Comparison of ENCODE assay signal across 18 cellular contexts in the genomic region with DNA sequence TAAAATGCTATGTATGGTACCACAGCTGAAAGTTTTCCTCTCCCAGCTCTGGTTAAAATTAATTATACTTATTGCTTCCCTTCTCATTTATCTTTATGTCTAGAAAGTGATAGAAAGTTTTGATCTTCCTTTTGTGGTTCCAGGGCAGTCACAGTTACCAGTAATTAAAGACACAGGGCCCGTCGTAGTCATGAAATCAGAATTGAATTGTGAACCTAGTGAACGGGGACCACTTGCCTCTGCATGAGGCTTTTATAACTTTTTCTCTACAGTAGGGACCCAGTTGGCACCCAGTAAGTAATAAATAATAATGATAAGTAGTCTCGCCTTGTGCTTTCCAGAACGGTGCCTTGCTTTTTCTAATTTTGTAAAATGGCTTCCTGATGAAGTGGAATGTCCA.
DNase-seq lines count a peak whose midpoint lies in the region; ATAC-seq and TF ChIP-seq lines count a peak whose summit lies in the region.
"Had no signal": no experiment of that assay in that cellular context is flagged by ENCODE, and none has a peak within 500 bp of the region (broad histone marks: within the 10 kb centered on the region; RNA-seq: fewer than 3 reads in every experiment).

No MANE protein-coding gene starts in this region.

- no peak overlapping the region for H3K27ac ChIP-seq in osteoblast (ENCODE audit: low read depth, low read length)

- H3K4me2 ChIP-seq in osteoblast (ENCODE audit: insufficient read depth, low read length), result no peak overlapping the region

- H3K4me1 ChIP-seq in osteoblast (ENCODE audit: insufficient read depth, low read length), result no peaks in the 10 kb centered on the region

- peaks cover 95% of the 10 kb centered on the region for H3K4me1 Mint-ChIP-seq in activated T-cell treated with anti-CD3 and anti-CD28 coated beads, Interleukin-2, amount 50 U/mL, for 72 hours (ENCODE audit: low read depth)
- H3K4me1 Mint-ChIP-seq in T-helper 2 cell treated with Interferon-gamma antibody and Interleukin-4, amounts not matched to agents 5 μg/mL and 100 μg/mL, for 36 hours (ENCODE audit: low read depth), result peaks cover 69% of the 10 kb centered on the region
- peaks cover 30% of the 10 kb centered on the region for H3K4me1 Mint-ChIP-seq in activated T-helper 17 cell treated with anti-CD3 and anti-CD28 coated beads, Interleukin-2, amount 50 U/mL, for 72 hours

- H3K79me2 ChIP-seq in osteoblast (ENCODE audit: insufficient read depth, low read length), result no peaks in the 10 kb centered on the region

- H3K9me3 Mint-ChIP-seq in activated T-cell treated with anti-CD3 and anti-CD28 coated beads, Interleukin-2, amount 50 U/mL, for 72 hours, result peaks cover 1 to 10% of the 10 kb centered on the region in 2 donors
- peaks cover 11% of the 10 kb centered on the region for H3K9me3 Mint-ChIP-seq in T-helper 2 cell treated with Interferon-gamma antibody and Interleukin-4, amounts not matched to agents 5 μg/mL and 100 μg/mL, for 36 hours
- H3K9me3 Mint-ChIP-seq in activated T-helper 17 cell treated with anti-CD3 and anti-CD28 coated beads, Interleukin-2, amount 50 U/mL, for 72 hours, result peaks cover 3% of the 10 kb centered on the region

- no peaks in the 10 kb centered on the region for H4K20me1 ChIP-seq in osteoblast (ENCODE audit: insufficient read depth, low read length)

- ATAC-seq in activated T-cell treated with anti-CD3 and anti-CD28 coated beads, Interleukin-2, amount 50 U/mL, for 72 hours (replicated peaks in 1 of 2), result peak; percentile 21 to 43
- ATAC-seq in activated T-helper 17 cell treated with anti-CD3 and anti-CD28 coated beads, Interleukin-2, amount 50 U/mL, for 72 hours (replicated peaks), result peak; percentile 25
- ATAC-seq in GM19324 (IDR thresholded peaks at IDR 0.05; ENCODE audit: low FRiP score, unreplicated experiment) (no peak), GM18520 (IDR thresholded peaks at IDR 0.05; ENCODE audit: unreplicated experiment) (no peak)
- ATAC-seq: Panc1 had no signal

- no peak for DNase-seq in activated T-cell treated with anti-CD3 and anti-CD28 coated beads, Interleukin-2, amount 50 U/mL, for 72 hours
- no peak for DNase-seq in activated T-cell treated with anti-CD3 and anti-CD28 coated beads, Interleukin-2, amount 50 U/mL, for 48 hours
- DNase-seq in T-helper 2 cell treated with Interferon-gamma antibody and Interleukin-4, amounts not matched to agents 5 μg/mL and 100 μg/mL, for 36 hours (ENCODE audit: low spot score), result no peak
- DNase-seq in osteoblast (ENCODE audit: insufficient read length, low spot score, missing footprints) (peak; percentile 19), NCI-H69 (lab: John Stamatoyannopoulos, UW) (no peak)
- DNase-seq: ACHN, AML-193, DMS53, H7, MG63, NCI-H1105, NCI-H1694, NCI-H2227 treated with DMSO at 0.1 percent for 48 hours, NCI-H524 had no signal

- no peak overlapping the region for H2AFZ ChIP-seq in osteoblast (ENCODE audit: low read length)

- no peak overlapping the region for H3K4me3 ChIP-seq in osteoblast (ENCODE audit: insufficient read depth, low read length)
- H3K4me3 ChIP-seq: MG63 had no signal

- no peaks in the 10 kb centered on the region for H3K36me3 ChIP-seq in osteoblast (ENCODE audit: insufficient read depth, low read length)
- H3K36me3 ChIP-seq: MG63 had no signal

- TF ChIP-seq CTCF in osteoblast (IDR thresholded peaks at IDR 0.05; ENCODE audit: extremely low read depth, low read depth, low read length), result no peak

- no peaks in the 10 kb centered on the region for H3K27me3 ChIP-seq in osteoblast (ENCODE audit: insufficient read depth, low read length)
- H3K27me3 ChIP-seq: MG63 had no signal

- H3K27ac Mint-ChIP-seq in activated T-cell treated with anti-CD3 and anti-CD28 coated beads, Interleukin-2, amount 50 U/mL, for 72 hours, result peak overlapping the region; percentile 99
- peak overlapping the region; percentile 60 for H3K27ac Mint-ChIP-seq in T-helper 2 cell treated with Interferon-gamma antibody and Interleukin-4, amounts not matched to agents 5 μg/mL and 100 μg/mL, for 36 hours
- peak overlapping the region; percentile 70 for H3K27ac Mint-ChIP-seq in activated T-helper 17 cell treated with anti-CD3 and anti-CD28 coated beads, Interleukin-2, amount 50 U/mL, for 72 hours

- H3K27me3 Mint-ChIP-seq in activated T-cell treated with anti-CD3 and anti-CD28 coated beads, Interleukin-2, amount 50 U/mL, for 72 hours (ENCODE audit: low read depth), result no peaks in the 10 kb centered on the region
- H3K27me3 Mint-ChIP-seq in T-helper 2 cell treated with Interferon-gamma antibody and Interleukin-4, amounts not matched to agents 5 μg/mL and 100 μg/mL, for 36 hours (ENCODE audit: low read depth), result no peaks in the 10 kb centered on the region
- H3K27me3 Mint-ChIP-seq in activated T-helper 17 cell treated with anti-CD3 and anti-CD28 coated beads, Interleukin-2, amount 50 U/mL, for 72 hours, result no peaks in the 10 kb centered on the region

- H3K36me3 Mint-ChIP-seq in activated T-cell treated with anti-CD3 and anti-CD28 coated beads, Interleukin-2, amount 50 U/mL, for 72 hours (ENCODE audit: insufficient read depth in 2 of 2), result peaks cover 9% of the 10 kb centered on the region in 2 donors
- H3K36me3 Mint-ChIP-seq in T-helper 2 cell treated with Interferon-gamma antibody and Interleukin-4, amounts not matched to agents 5 μg/mL and 100 μg/mL, for 36 hours (ENCODE audit: low read depth), result peaks cover 10% of the 10 kb centered on the region
- no peaks in the 10 kb centered on the region for H3K36me3 Mint-ChIP-seq in activated T-helper 17 cell treated with anti-CD3 and anti-CD28 coated beads, Interleukin-2, amount 50 U/mL, for 72 hours (ENCODE audit: low read depth)

- no peaks in the 10 kb centered on the region for H3K9me3 ChIP-seq in osteoblast (ENCODE audit: low read depth, low read length)
- H3K9me3 ChIP-seq: MG63 had no signal

- peak overlapping the region; percentile 74 to 93 for H3K4me3 Mint-ChIP-seq in activated T-cell treated with anti-CD3 and anti-CD28 coated beads, Interleukin-2, amount 50 U/mL, for 72 hours
- H3K4me3 Mint-ChIP-seq in T-helper 2 cell treated with Interferon-gamma antibody and Interleukin-4, amounts not matched to agents 5 μg/mL and 100 μg/mL, for 36 hours, result peak overlapping the region; percentile 59
- peak overlapping the region; percentile 62 for H3K4me3 Mint-ChIP-seq in activated T-helper 17 cell treated with anti-CD3 and anti-CD28 coated beads, Interleukin-2, amount 50 U/mL, for 72 hours

Comparison
In these comparisons a context has a peak if more than half of its experiments do, and no peak if none do; other contexts are left out.
1. ATAC-seq: peak in activated T-cell treated with anti-CD3 and anti-CD28 coated beads, Interleukin-2, amount 50 U/mL, for 72 hours (2 of 2) and activated T-helper 17 cell treated with anti-CD3 and anti-CD28 coated beads, Interleukin-2, amount 50 U/mL, for 72 hours (single experiment); none in GM19324 (single experiment) and GM18520 (single experiment).
2. Peak in every context shown above with its lines, with median percentiles within 50 percentile points of each other: H3K27ac Mint-ChIP-seq and H3K4me3 Mint-ChIP-seq.